In the genomic region with DNA sequence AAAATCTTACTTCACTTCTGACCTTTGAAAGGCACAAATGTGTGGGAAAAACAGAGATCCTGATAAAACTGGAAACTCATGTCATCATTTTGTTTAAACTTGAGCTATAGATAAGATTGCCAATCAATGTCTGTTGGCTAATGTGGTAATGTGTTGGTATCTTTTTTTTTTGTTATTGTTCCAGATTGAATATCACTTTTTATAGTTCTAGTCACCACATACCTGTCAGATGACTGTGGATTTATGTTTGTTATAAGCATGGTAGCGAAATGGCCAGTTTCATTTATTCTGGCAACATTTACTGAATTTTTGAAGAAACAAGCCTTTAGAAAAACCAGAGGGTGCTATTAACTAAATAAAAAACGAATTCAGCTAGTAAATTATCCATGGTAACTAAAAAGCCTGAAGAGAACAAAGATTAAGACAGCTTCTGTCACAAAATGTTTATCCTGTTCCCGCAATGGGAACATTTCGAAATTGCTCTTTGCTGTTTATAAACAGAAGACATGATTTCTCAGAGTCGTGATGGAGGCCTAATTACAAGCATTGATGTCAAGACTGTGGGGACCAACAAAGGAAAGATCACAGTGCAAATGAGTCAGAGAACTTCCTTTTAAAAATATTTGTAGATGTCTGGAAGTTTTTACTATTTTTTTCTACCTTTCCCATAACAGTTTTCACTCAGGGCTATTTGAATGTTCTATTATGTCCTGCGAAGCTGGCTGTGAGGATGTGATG, we compare ENCODE assay signal across 15 cellular contexts.
DNase-seq lines count a peak whose midpoint lies in the region; ATAC-seq, FAIRE-seq and TF ChIP-seq lines count a peak whose summit lies in the region.
"Had no signal": no experiment of that assay in that cellular context is flagged by ENCODE, and none has a peak within 500 bp of the region (broad histone marks: within the 10 kb centered on the region; RNA-seq: fewer than 3 reads in every experiment).

No MANE protein-coding gene starts in this region.

- CTCF ChIA-PET in HepG2 (lab: Yijun Ruan, JAX; ENCODE audit: low intra/inter-chr PET ratio, low total read pairs), result no interaction called here

- TF ChIP-seq POLR2A in HepG2 (IDR thresholded peaks at IDR 0.05; ENCODE audit: insufficient read depth in 1 of 2, low read depth in 2 of 2, low read length in 2 of 2), result no peak

- BruUV-seq in HepG2 (replicated peaks; lab: Mats Ljungman, UMichigan), result no TSS peak

- FAIRE-seq in HepG2 (lab: Jason Lieb, UNC), result no peak
- FAIRE-seq: A549 had no signal

- POLR2A ChIA-PET in HepG2 (lab: Yijun Ruan, JAX), result no interaction called here

- peaks cover 0 to 2% (median 0%) of the 10 kb centered on the region in 4 donors for H3K9me3 ChIP-seq in liver (ENCODE audit: control insufficient read depth in 4 of 4, low read length in 3 of 4)
- H3K9me3 ChIP-seq in HepG2 (ENCODE audit: low read length), result no peaks in the 10 kb centered on the region
- H3K9me3 ChIP-seq in osteoblast (ENCODE audit: low read depth, low read length), result no peaks in the 10 kb centered on the region
- H3K9me3 ChIP-seq: A549 had no signal

- intact Hi-C loops in HepG2 (cut with micrococcal nuclease; ENCODE audit: unreplicated experiment), result no loop called here

- H4K20me1 ChIP-seq in HepG2 (ENCODE audit: insufficient read depth, low read length) (no peaks in the 10 kb centered on the region), osteoblast (ENCODE audit: insufficient read depth, low read length) (no peaks in the 10 kb centered on the region)

- no peak overlapping the region for H2AFZ ChIP-seq in HepG2 (ENCODE audit: low read length)
- peak overlapping the region; percentile 37 for H2AFZ ChIP-seq in osteoblast (ENCODE audit: low read length)

- DNase-seq in HepG2 (ENCODE audit: low spot score) (no peak), fibroblast of gingiva (ENCODE audit: low read depth) (peak; percentile 87), osteoblast (ENCODE audit: insufficient read length, low spot score, missing footprints) (peak; percentile 47), GM13977 (ENCODE audit: low spot score) (no peak)
- DNase-seq: activated CD8-positive, alpha-beta memory T cell treated with anti-CD3 and anti-CD28 coated beads, Interleukin-2, amount 50 U/mL, for 48 hours; amniotic stem cell; DMS79 treated with DMSO at 0.1 percent for 48 hours; erythroblast; NCI-H345; nucleus accumbens had no signal

- in situ Hi-C loops in HepG2 (cut with HindIII; ENCODE audit: extremely low pct_ligation_motif_present, low pct_unique_long_range_greater_than_20kb) (no loop called here), GM13977 (cut with MboI; ENCODE audit: low pct_unique_long_range_greater_than_20kb, low sequenced_read_pairs, unreplicated experiment) (no loop called here)

- H3K9ac ChIP-seq in liver (ENCODE audit: low read depth in 1 of 2, low read length in 2 of 2), result no peak overlapping the region
- no peak overlapping the region for H3K9ac ChIP-seq in HepG2 (ENCODE audit: insufficient read depth, low read depth, low read length)

- H3K79me2 ChIP-seq in HepG2 (ENCODE audit: insufficient read depth, low read length) (no peaks in the 10 kb centered on the region), osteoblast (ENCODE audit: insufficient read depth, low read length) (peaks cover 10% of the 10 kb centered on the region)

- ATAC-seq in HepG2 (no peak), GM19023 (IDR thresholded peaks at IDR 0.05; ENCODE audit: unreplicated experiment) (no peak), HG02678 (IDR thresholded peaks at IDR 0.05; ENCODE audit: unreplicated experiment) (no peak), GM18498 (IDR thresholded peaks at IDR 0.05; ENCODE audit: unreplicated experiment) (no peak)
- ATAC-seq: A549 had no signal

- H3K27me3 ChIP-seq in liver (ENCODE audit: control insufficient read depth in 4 of 4, insufficient read depth in 4 of 4, low read length in 3 of 4), result no peaks in the 10 kb centered on the region
- H3K27me3 ChIP-seq in HepG2 (ENCODE audit: control insufficient read depth in 1 of 2, insufficient read depth in 2 of 2, low read length in 2 of 2), result 0 out of 5 replicates have a peak, but pooled peaks cover 0 to 2% of the 10 kb centered on the region in 2 experiments
- H3K27me3 ChIP-seq in osteoblast (ENCODE audit: insufficient read depth, low read length), result no peaks in the 10 kb centered on the region

- no peak for TF ChIP-seq EP300 in HepG2 (IDR thresholded peaks at IDR 0.05; ENCODE audit: low read depth in 2 of 2, low read length in 2 of 2)
- TF ChIP-seq EP300 in HepG2 (CRISPR knock-in tag; IDR thresholded peaks at IDR 0.05; ENCODE audit: borderline replicate concordance), result no peak

- H3K4me2 ChIP-seq in HepG2 (ENCODE audit: low read depth, low read length) (no peak overlapping the region), osteoblast (ENCODE audit: insufficient read depth, low read length) (peak overlapping the region; percentile 65)
- H3K4me2 ChIP-seq: A549 had no signal

- H3K4me1 ChIP-seq in liver (ENCODE audit: control insufficient read depth in 4 of 4, insufficient read depth in 4 of 4, low read length in 3 of 4) (peaks cover 0 to 3% (median 0%) of the 10 kb centered on the region in 4 donors), HepG2 (ENCODE audit: insufficient read depth, low read length) (no peaks in the 10 kb centered on the region), osteoblast (ENCODE audit: insufficient read depth, low read length) (peaks cover 26% of the 10 kb centered on the region)
- H3K4me1 ChIP-seq: A549 had no signal

- no peaks in the 10 kb centered on the region for H3K36me3 ChIP-seq in liver (ENCODE audit: control insufficient read depth in 4 of 4, insufficient read depth in 3 of 4, low read depth in 1 of 4, low read length in 3 of 4)
- H3K36me3 ChIP-seq in HepG2 (replicated peaks in 1 of 2; ENCODE audit: control insufficient read depth in 1 of 2, insufficient read depth in 2 of 2, low read length in 2 of 2), result no peaks in the 10 kb centered on the region
- peaks cover 5% of the 10 kb centered on the region for H3K36me3 ChIP-seq in osteoblast (ENCODE audit: insufficient read depth, low read length)

- peak overlapping the region in 1 of 2 donors; percentile 2 for H3K27ac ChIP-seq in liver (ENCODE audit: low read depth in 1 of 2, low read length in 2 of 2)
- no peak overlapping the region for H3K27ac ChIP-seq in HepG2 (ENCODE audit: extremely low read length, insufficient read depth, low read length)
- peak overlapping the region; percentile 89 for H3K27ac ChIP-seq in osteoblast (ENCODE audit: low read depth, low read length)
- H3K27ac ChIP-seq: A549 had no signal

- 43% methylated on average over 6 of the region's 6 CpGs for WGBS in liver
- 1% methylated on average over 6 of the region's 6 CpGs for WGBS in HepG2 (ENCODE audit: low lambda C conversion rate)

- peak; percentile 27 to 39 for TF ChIP-seq RAD21 in liver (IDR thresholded peaks at IDR 0.05)
- no peak for TF ChIP-seq RAD21 in HepG2 (CRISPR knock-in tag; IDR thresholded peaks at IDR 0.05)

- no peak overlapping the region for H3K4me3 ChIP-seq in liver (ENCODE audit: low read depth in 1 of 3, low read length in 3 of 3)
- no peak overlapping the region for H3K4me3 ChIP-seq in HepG2 (replicated peaks in 1 of 3; ENCODE audit: insufficient read depth in 1 of 3, low read depth in 2 of 3, low read length in 3 of 3)
- H3K4me3 ChIP-seq in osteoblast (ENCODE audit: insufficient read depth, low read length), result peak overlapping the region; percentile 12
- H3K4me3 ChIP-seq: A549 had no signal

- no peak for TF ChIP-seq CTCF in liver (IDR thresholded peaks at IDR 0.05; ENCODE audit: low read depth, low read length, missing input control)
- no peak for TF ChIP-seq CTCF in HepG2 (CRISPR knock-in tag; IDR thresholded peaks at IDR 0.05)
- TF ChIP-seq CTCF in osteoblast (IDR thresholded peaks at IDR 0.05; ENCODE audit: extremely low read depth, low read depth, low read length), result no peak
- TF ChIP-seq CTCF in GM13977 (IDR thresholded peaks at IDR 0.05; ENCODE audit: extremely low read depth, insufficient read depth, missing control alignments), result no peak

TF ChIP-seq in liver, 16 proteins besides CTCF, POLR2A, EP300 and RAD21:
- TF ChIP-seq TAF1 (conservative IDR thresholded peaks at IDR 0.05) (no peak), RXRA (IDR thresholded peaks at IDR 0.05) (peak in 1 of 2 donors; percentile 25), NR2F2 (IDR thresholded peaks at IDR 0.05) (peak; percentile 65), JUND (IDR thresholded peaks at IDR 0.05) (peak in 1 of 2 donors; percentile 16), HNF4G (IDR thresholded peaks at IDR 0.05) (no peak), SP1 (IDR thresholded peaks at IDR 0.05) (peak; percentile 12)
TF ChIP-seq in liver: peak in this region for 4.

TF ChIP-seq in HepG2, 621 proteins besides CTCF, POLR2A, EP300 and RAD21:
- no peak for TF ChIP-seq REXO4 (CRISPR knock-in tag; IDR thresholded peaks at IDR 0.05; ENCODE audit: borderline replicate concordance)
- no peak for TF ChIP-seq ZNF598 (CRISPR knock-in tag; IDR thresholded peaks at IDR 0.05; ENCODE audit: borderline replicate concordance)
- TF ChIP-seq, protein P1, sequence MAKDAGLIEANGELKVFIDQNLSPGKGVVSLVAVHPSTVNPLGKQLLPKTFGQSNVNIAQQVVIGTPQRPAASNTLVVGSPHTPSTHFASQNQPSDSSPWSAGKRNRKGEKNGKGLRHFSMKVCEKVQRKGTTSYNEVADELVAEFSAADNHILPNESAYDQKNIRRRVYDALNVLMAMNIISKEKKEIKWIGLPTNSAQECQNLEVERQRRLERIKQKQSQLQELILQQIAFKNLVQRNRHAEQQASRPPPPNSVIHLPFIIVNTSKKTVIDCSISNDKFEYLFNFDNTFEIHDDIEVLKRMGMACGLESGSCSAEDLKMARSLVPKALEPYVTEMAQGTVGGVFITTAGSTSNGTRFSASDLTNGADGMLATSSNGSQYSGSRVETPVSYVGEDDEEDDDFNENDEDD (CRISPR knock-in tag; IDR thresholded peaks at IDR 0.05; ENCODE audit: borderline replicate concordance), result no peak
- TF ChIP-seq ZNF430 (CRISPR knock-in tag; IDR thresholded peaks at IDR 0.05), result no peak
- TF ChIP-seq ZSCAN20 (CRISPR knock-in tag; IDR thresholded peaks at IDR 0.05; ENCODE audit: borderline replicate concordance), result no peak

Comparison
In these comparisons a context has a peak if more than half of its experiments do, and no peak if none do; other contexts are left out.
1. DNase-seq: peak in fibroblast of gingiva (single experiment) and osteoblast (single experiment); none in HepG2 (single experiment) and GM13977 (single experiment).